8 cellular contexts compared by ENCODE assay signal in the genomic region with DNA sequence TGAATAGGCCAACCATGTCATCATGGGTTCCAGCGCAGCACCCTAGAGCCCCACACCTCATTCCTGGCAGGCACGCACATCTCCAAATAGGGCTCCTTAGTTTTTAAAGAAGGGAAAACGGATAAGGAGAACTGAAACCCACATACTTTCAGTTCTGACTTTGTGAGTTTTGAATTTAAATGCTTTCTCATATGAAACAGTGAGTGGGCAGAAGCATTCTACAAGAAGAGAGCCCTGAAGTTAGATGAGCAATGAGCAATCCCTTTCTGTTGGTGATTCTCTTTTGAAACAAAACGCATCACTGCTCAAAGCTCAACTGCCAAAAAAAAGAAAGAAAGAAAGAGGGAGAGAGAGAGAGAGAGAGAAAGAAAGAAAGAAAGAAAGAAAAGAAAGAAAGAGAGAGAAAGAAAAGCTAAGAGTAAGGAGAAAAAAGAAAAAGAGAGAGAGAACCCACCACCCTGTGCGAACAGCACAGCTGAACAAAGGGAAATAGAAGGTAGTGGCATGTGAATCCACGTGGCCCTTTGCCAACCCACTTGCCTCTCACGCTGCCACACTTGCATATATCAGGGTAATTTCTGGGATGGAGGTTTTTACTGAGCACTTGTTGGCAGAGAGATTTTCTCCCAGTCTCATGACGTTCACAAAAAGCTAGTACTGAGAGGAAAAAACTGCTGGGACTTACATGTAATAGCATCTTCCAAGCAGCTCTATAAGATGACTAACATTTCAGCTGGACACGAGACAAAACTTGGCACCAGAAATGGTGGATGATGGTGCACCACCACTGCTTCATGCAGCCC. TPM values are rescaled to one million over a fixed set of nuclear protein-coding genes. Genes with fewer than 3 reads are reported as not detected.
DNase-seq lines count a peak whose midpoint lies in the region; ATAC-seq and TF ChIP-seq lines count a peak whose summit lies in the region.

No MANE protein-coding gene starts in this region.

- no peaks in the 10 kb centered on the region for H3K9me3 Mint-ChIP-seq in MCF 10A (ENCODE audit: unreplicated experiment)
- H3K9me3 Mint-ChIP-seq in activated CD4-positive, alpha-beta memory T cell treated with anti-CD3 and anti-CD28 coated beads for 36 hours, result no peaks in the 10 kb centered on the region

- WGBS in mammary epithelial cell (ENCODE audit: low coverage, missing lambda C conversion rate), result 42% methylated on average over 9 of the region's 9 CpGs

- H3K4me3 ChIP-seq in mammary epithelial cell (replicated peaks in 1 of 3; ENCODE audit: insufficient read depth in 1 of 3, low read depth in 2 of 3, low read length in 3 of 3), result no peak overlapping the region

- no peak overlapping the region for H3K4me3 Mint-ChIP-seq in MCF 10A (ENCODE audit: unreplicated experiment)
- H3K4me3 Mint-ChIP-seq in activated CD4-positive, alpha-beta memory T cell treated with anti-CD3 and anti-CD28 coated beads for 36 hours, result peak overlapping the region; percentile 75

- intact Hi-C loops in mammary epithelial cell (cut with micrococcal nuclease) (no loop called here), MCF 10A (cut with micrococcal nuclease) (loop anchor here (2.0 kb wide), 1 partner anchor 17 kb away; no protein-coding TSS in a partner anchor), sciatic nerve (cut with DNase I) (no loop called here)
- intact Hi-C loops in activated CD4-positive, alpha-beta memory T cell treated with anti-CD3 and anti-CD28 coated beads for 36 hours (cut with micrococcal nuclease), result loop anchor here (1.0 kb wide), 3 partner anchors 7 to 70 kb away; no protein-coding TSS in a partner anchor

- POLR2A ChIA-PET in MCF 10A (lab: Yijun Ruan, JAX), result interaction anchor here (1.0 to 1.5 kb wide), 3 partner anchors 14 to 30 kb away, joined by 3 to 4 read pairs (median 3); a partner anchor contains a TSS
- POLR2A ChIA-PET in activated CD4-positive, alpha-beta memory T cell treated with anti-CD3 and anti-CD28 coated beads for 36 hours (lab: Charles Lee), result interaction anchor here (0.9 to 3.2 kb wide), 11 partner anchors 17 to 87 kb away, joined by 3 to 16 read pairs (median 6); a partner anchor contains a TSS

- H2AFZ ChIP-seq in mammary epithelial cell (ENCODE audit: low read depth, low read length), result peak overlapping the region; percentile 14

- no TSS peak for BruUV-seq in mammary epithelial cell (replicated peaks; lab: Mats Ljungman, UMichigan)
- BruUV-seq in MCF 10A (replicated peaks; lab: Mats Ljungman, UMichigan), result no TSS peak

- H3K27ac Mint-ChIP-seq in MCF 10A (ENCODE audit: low read depth, unreplicated experiment), result no peak overlapping the region
- peak overlapping the region; percentile 99 for H3K27ac Mint-ChIP-seq in activated CD4-positive, alpha-beta memory T cell treated with anti-CD3 and anti-CD28 coated beads for 36 hours

- no peaks in the 10 kb centered on the region for H3K9me3 ChIP-seq in mammary epithelial cell (replicated peaks; ENCODE audit: insufficient read depth, low read length)

- H3K27ac ChIP-seq in mammary epithelial cell (ENCODE audit: insufficient read depth, low read depth, low read length), result no peak overlapping the region

- TF ChIP-seq CTCF in mammary epithelial cell (conservative IDR thresholded peaks at IDR 0.05 in 1 of 2, IDR thresholded peaks at IDR 0.05 in 1 of 2; ENCODE audit: extremely low read depth in 1 of 2, insufficient read depth in 1 of 2, low read depth in 1 of 2, low read length in 2 of 2), result no peak
- no peak for TF ChIP-seq CTCF in MCF 10A (IDR thresholded peaks at IDR 0.05; ENCODE audit: unreplicated experiment)

- H3K79me2 ChIP-seq in mammary epithelial cell (ENCODE audit: insufficient read depth, low read length), result no peaks in the 10 kb centered on the region

- CTCF ChIA-PET in mammary epithelial cell (lab: Charles Lee; ENCODE audit: low non-redundant PET) (interaction anchor here (0.7 kb wide), 1 partner anchor 237 kb away, joined by 5 read pairs; no protein-coding TSS in a partner anchor), MCF 10A (lab: Yijun Ruan, JAX) (interaction anchor here (0.5 to 1.6 kb wide), 2 partner anchors 59 to 149 kb away, joined by 3 to 5 read pairs; no protein-coding TSS in a partner anchor)
- CTCF ChIA-PET in activated CD4-positive, alpha-beta memory T cell treated with anti-CD3 and anti-CD28 coated beads for 36 hours (lab: Charles Lee), result interaction anchor here (1.0 to 1.7 kb wide), 4 partner anchors 9 to 86 kb away, joined by 3 to 9 read pairs (median 3); no protein-coding TSS in a partner anchor

- peak; percentile 48 for ATAC-seq in HG03108 (IDR thresholded peaks at IDR 0.05; ENCODE audit: unreplicated experiment)
- peak; percentile 51 for ATAC-seq in sciatic nerve

- peaks cover 67% of the 10 kb centered on the region for H3K4me1 ChIP-seq in mammary epithelial cell (ENCODE audit: insufficient read depth, low read length)

- dilution Hi-C loops in mammary epithelial cell (cut with HindIII; ENCODE audit: low sequenced_read_pairs), result no loop called here

- H3K36me3 Mint-ChIP-seq in MCF 10A (ENCODE audit: insufficient read depth, unreplicated experiment), result no peaks in the 10 kb centered on the region
- no peaks in the 10 kb centered on the region for H3K36me3 Mint-ChIP-seq in activated CD4-positive, alpha-beta memory T cell treated with anti-CD3 and anti-CD28 coated beads for 36 hours

- no peaks in the 10 kb centered on the region for H3K27me3 ChIP-seq in mammary epithelial cell (ENCODE audit: insufficient read depth, low read length)

- H3K27me3 Mint-ChIP-seq in MCF 10A (ENCODE audit: insufficient read depth, unreplicated experiment), result peaks cover 33% of the 10 kb centered on the region
- H3K27me3 Mint-ChIP-seq in activated CD4-positive, alpha-beta memory T cell treated with anti-CD3 and anti-CD28 coated beads for 36 hours, result no peaks in the 10 kb centered on the region

- H4K20me1 ChIP-seq in mammary epithelial cell (ENCODE audit: insufficient read depth, low read length), result no peaks in the 10 kb centered on the region

- peak; percentile 42 for DNase-seq in mammary epithelial cell
- no peak for DNase-seq in MCF 10A (ENCODE audit: unreplicated experiment)
- peak; percentile 52 for DNase-seq in activated CD4-positive, alpha-beta memory T cell treated with anti-CD3 and anti-CD28 coated beads for 36 hours
- no peak for DNase-seq in sciatic nerve (ENCODE audit: low spot score)
- DNase-seq in LoVo (ENCODE audit: low spot score), result no peak
- no peak for DNase-seq in NCI-H2107 (lab: John Stamatoyannopoulos, UW)
- DNase-seq in NCI-H2196 treated with DMSO at 0.1 percent for 48 hours (lab: John Stamatoyannopoulos, UW; ENCODE audit: unreplicated experiment), result no peak

- in situ Hi-C loops in mammary epithelial cell (cut with MboI; ENCODE audit: low sequenced_read_pairs in 2 of 2), result loop anchor here in 1 of 2 donors (10.0 kb wide), 1 partner anchor 219 kb away; no protein-coding TSS in a partner anchor

- no peak overlapping the region for H3K4me2 ChIP-seq in mammary epithelial cell (ENCODE audit: insufficient read depth, low read depth, low read length)

- H3K4me1 Mint-ChIP-seq in MCF 10A (ENCODE audit: insufficient read depth, unreplicated experiment), result peaks cover 12% of the 10 kb centered on the region
- H3K4me1 Mint-ChIP-seq in activated CD4-positive, alpha-beta memory T cell treated with anti-CD3 and anti-CD28 coated beads for 36 hours (ENCODE audit: low read depth), result peaks cover 68% of the 10 kb centered on the region

- H3K36me3 ChIP-seq in mammary epithelial cell (ENCODE audit: insufficient read depth, low read length), result no peaks in the 10 kb centered on the region

- no peak overlapping the region for H3K9ac ChIP-seq in mammary epithelial cell (ENCODE audit: insufficient read depth, low read length)

RNA-seq across cellular contexts. Expression of a gene that starts 31.0 kb away (rescaled TPM):
- total RNA-seq in mammary epithelial cell, result 1,000 to 10,000 TPM; 1,481 to 1,998 TPM
- polyA plus RNA-seq in mammary epithelial cell, result 2,487 TPM
- polyA minus RNA-seq in mammary epithelial cell, result 1,100 TPM
- total RNA-seq in MCF 10A (2022), result 801 and 901 TPM in 2 replicates
- 1,000 to 10,000 TPM; 6,087 to 6,256 TPM for total RNA-seq in activated CD4-positive, alpha-beta memory T cell treated with anti-CD3 and anti-CD28 coated beads for 36 hours
- 3,078 TPM for total RNA-seq in sciatic nerve

RNA-seq across cellular contexts. Expression of a gene that starts 38.5 kb away (rescaled TPM):
- not detected for total RNA-seq in mammary epithelial cell
- polyA plus RNA-seq in mammary epithelial cell, result not detected
- polyA minus RNA-seq in mammary epithelial cell, result not detected
- not detected in 2 replicates for total RNA-seq in MCF 10A (2022)
- total RNA-seq in activated CD4-positive, alpha-beta memory T cell treated with anti-CD3 and anti-CD28 coated beads for 36 hours, result under 1 TPM in 1 of 2 experiments, not detected in 1; 0.05 TPM
- not detected for total RNA-seq in sciatic nerve

Comparison
In these comparisons a context has a peak if more than half of its experiments do, and no peak if none do; other contexts are left out.
1. DNase-seq: peak in mammary epithelial cell (single experiment) and activated CD4-positive, alpha-beta memory T cell treated with anti-CD3 and anti-CD28 coated beads for 36 hours (single experiment); none in MCF 10A (single experiment), sciatic nerve (single experiment), LoVo (single experiment), NCI-H2107 (single experiment) and NCI-H2196 treated with DMSO at 0.1 percent for 48 hours (single experiment).
2. intact Hi-C loops: an anchor here in MCF 10A (2.0 kb wide) and activated CD4-positive, alpha-beta memory T cell treated with anti-CD3 and anti-CD28 coated beads for 36 hours (1.0 kb wide); none called in mammary epithelial cell and sciatic nerve.